In the genomic region with DNA sequence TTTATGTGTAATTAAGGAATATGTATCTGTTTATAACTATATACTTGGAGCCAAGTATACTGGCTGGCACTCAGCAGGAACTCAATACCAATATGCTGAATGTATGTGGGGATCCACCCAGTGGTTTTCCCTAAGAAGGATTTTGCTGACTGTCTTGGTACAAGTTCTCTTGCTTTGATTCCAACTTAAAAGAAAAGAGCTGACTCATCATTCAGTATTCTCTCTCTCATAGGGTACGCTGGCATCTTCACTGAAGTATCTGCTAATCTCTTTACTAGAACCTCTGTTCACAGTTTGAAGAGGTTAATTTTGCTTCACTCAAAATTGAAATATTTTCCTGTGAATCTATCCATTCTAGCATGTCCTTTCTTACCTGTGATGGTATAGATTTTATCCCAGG, we compare ENCODE assay signal across 28 cellular contexts.
"Had no signal": no experiment of that assay in that cellular context is flagged by ENCODE, and none has a peak within 500 bp of the region (broad histone marks: within the 10 kb centered on the region; RNA-seq: fewer than 3 reads in every experiment).

No MANE protein-coding gene starts in this region.

- DNase-seq: cortex of kidney; effector CD8-positive, alpha-beta T cell; effector memory CD8-positive, alpha-beta T cell; endodermal cell; erythroblast; esophagus squamous epithelium; foreskin fibroblast; foreskin melanocyte; gastrocnemius medialis; glutamatergic neuron; head of caudate nucleus; heart right ventricle; hippocampal formation; left cardiac atrium; left lung; left ventricle myocardium superior; lower lobe of right lung; mesenchymal stem cell; mucosa of descending colon; naive B cell; naive thymus-derived CD8-positive, alpha-beta T cell had no signal

- H3K27me3 Mint-ChIP-seq: dendritic cell treated with granulocyte-macrophage colony-stimulating factor and Interleukin-4, amounts not matched to agents 40 ng/mL and 50 ng/mL, for 4 days; effector memory CD8-positive, alpha-beta T cell; naive B cell; naive thymus-derived CD8-positive, alpha-beta T cell had no signal

- H3K36me3 Mint-ChIP-seq: mesothelial cell of epicardium; naive B cell; naive thymus-derived CD8-positive, alpha-beta T cell had no signal

- H3K27me3 ChIP-seq: esophagus squamous epithelium, gastrocnemius medialis, heart right ventricle, left lung had no signal

- ATAC-seq: effector memory CD8-positive, alpha-beta T cell; esophagus mucosa; gastrocnemius medialis; heart right ventricle; left cardiac atrium; left lung; left ventricle myocardium superior; lower lobe of right lung; mucosa of descending colon; naive thymus-derived CD8-positive, alpha-beta T cell had no signal

- H3K4me1 ChIP-seq: esophagus squamous epithelium, gastrocnemius medialis, heart right ventricle, left lung, lower lobe of right lung had no signal

- H3K4me3 Mint-ChIP-seq: dendritic cell treated with granulocyte-macrophage colony-stimulating factor and Interleukin-4, amounts not matched to agents 40 ng/mL and 50 ng/mL, for 4 days; effector memory CD8-positive, alpha-beta T cell; endodermal cell; mesothelial cell of epicardium; naive B cell; naive thymus-derived CD8-positive, alpha-beta T cell had no signal

- H3K4me1 Mint-ChIP-seq: mesothelial cell of epicardium; naive B cell; naive thymus-derived CD8-positive, alpha-beta T cell had no signal

- H3K4me3 ChIP-seq: esophagus squamous epithelium, gastrocnemius medialis, heart right ventricle, left lung, lower lobe of right lung, mucosa of descending colon had no signal

- H3K9me3 Mint-ChIP-seq: endodermal cell, mesothelial cell of epicardium had no signal

- H3K36me3 ChIP-seq: esophagus squamous epithelium, gastrocnemius medialis, heart right ventricle, left lung, lower lobe of right lung had no signal

- H3K27ac Mint-ChIP-seq: dendritic cell treated with granulocyte-macrophage colony-stimulating factor and Interleukin-4, amounts not matched to agents 40 ng/mL and 50 ng/mL, for 4 days; effector memory CD8-positive, alpha-beta T cell; endodermal cell; mesothelial cell of epicardium; naive B cell; naive thymus-derived CD8-positive, alpha-beta T cell had no signal

- FAIRE-seq: endometrium, islet of Langerhans, keratinocyte had no signal

- H3K9me3 ChIP-seq: esophagus squamous epithelium, gastrocnemius medialis, heart right ventricle, left lung, lower lobe of right lung, mucosa of descending colon had no signal

- H3K27ac ChIP-seq: epithelial cell of prostate, esophagus squamous epithelium, gastrocnemius medialis, heart right ventricle, left lung, lower lobe of right lung had no signal
